19 cellular contexts compared by ENCODE assay signal in genomic region chrX:13288671-13289070, GRCh38. TPM values are rescaled to one million over a fixed set of nuclear protein-coding genes. Genes with fewer than 3 reads are reported as not detected.
DNase-seq lines count a peak whose midpoint lies in the region; ATAC-seq, FAIRE-seq and TF ChIP-seq lines count a peak whose summit lies in the region.
"Had no signal": no experiment of that assay in that cellular context is flagged by ENCODE, and none has a peak within 500 bp of the region (broad histone marks: within the 10 kb centered on the region; RNA-seq: fewer than 3 reads in every experiment).

No MANE protein-coding gene starts in this region.

- H3K4me1 Mint-ChIP-seq in Caco-2 (ENCODE audit: low read depth, unreplicated experiment) = peaks cover 19% of the 10 kb centered on the region
- H3K4me1 Mint-ChIP-seq in osteocyte (ENCODE audit: unreplicated experiment) = peaks cover 52% of the 10 kb centered on the region
- no peaks in the 10 kb centered on the region for H3K4me1 Mint-ChIP-seq in activated CD8-positive, alpha-beta T cell treated with anti-CD3 and anti-CD28 coated beads, Interleukin-2, amount 10 ng/mL, durations not matched to agents 7 days and 5 days (ENCODE audit: low read depth)

- POLR2A ChIA-PET in Caco-2 (lab: Charles Lee) = no interaction called here
- POLR2A ChIA-PET in activated CD8-positive, alpha-beta T cell treated with anti-CD3 and anti-CD28 coated beads, Interleukin-2, amount 10 ng/mL, durations not matched to agents 7 days and 5 days (lab: Charles Lee) = no interaction called here

- no peaks in the 10 kb centered on the region for H3K27me3 ChIP-seq in Caco-2 (replicated peaks; ENCODE audit: control insufficient read depth, insufficient read depth, low read length)

- BruUV-seq in Caco-2 (replicated peaks; lab: Mats Ljungman, UMichigan) = no TSS peak

- H3K9me3 Mint-ChIP-seq in Caco-2 (ENCODE audit: unreplicated experiment) = peaks cover 23% of the 10 kb centered on the region
- H3K9me3 Mint-ChIP-seq in osteocyte (ENCODE audit: unreplicated experiment) = peaks cover 11% of the 10 kb centered on the region
- H3K9me3 Mint-ChIP-seq in activated CD8-positive, alpha-beta T cell treated with anti-CD3 and anti-CD28 coated beads, Interleukin-2, amount 10 ng/mL, durations not matched to agents 7 days and 5 days (ENCODE audit: insufficient read depth) = no peaks in the 10 kb centered on the region

- peak overlapping the region; percentile 94 for H3K27ac Mint-ChIP-seq in Caco-2 (ENCODE audit: unreplicated experiment)
- H3K27ac Mint-ChIP-seq in osteocyte (ENCODE audit: unreplicated experiment) = peak overlapping the region; percentile 81
- no peak overlapping the region for H3K27ac Mint-ChIP-seq in activated CD8-positive, alpha-beta T cell treated with anti-CD3 and anti-CD28 coated beads, Interleukin-2, amount 10 ng/mL, durations not matched to agents 7 days and 5 days

- peaks cover 27% of the 10 kb centered on the region for H3K4me1 ChIP-seq in Caco-2

- TF ChIP-seq CTCF in Caco-2 (IDR thresholded peaks at IDR 0.05; ENCODE audit: insufficient read depth in 1 of 2, low read depth in 1 of 2, low read length in 1 of 2, severe bottlenecking in 1 of 2, unreplicated experiment in 1 of 2) = no peak
- no peak for TF ChIP-seq CTCF in osteocyte (IDR thresholded peaks at IDR 0.05)

- H3K9me3 ChIP-seq in Caco-2 = peaks cover 17% of the 10 kb centered on the region

- intact Hi-C loops in Caco-2 (cut with micrococcal nuclease; ENCODE audit: unreplicated experiment) = loop anchor here (1.0 to 10.0 kb wide), 5 partner anchors 46 to 314 kb away; partner anchors contain the start of gene TMSB4X

- FAIRE-seq in colon (lab: Jason Lieb, UNC) = peak; percentile 90
- FAIRE-seq: HTR-8/SVneo had no signal

- H3K36me3 Mint-ChIP-seq in Caco-2 (ENCODE audit: insufficient read depth, unreplicated experiment) = no peaks in the 10 kb centered on the region
- no peaks in the 10 kb centered on the region for H3K36me3 Mint-ChIP-seq in osteocyte (ENCODE audit: unreplicated experiment)
- H3K36me3 Mint-ChIP-seq in activated CD8-positive, alpha-beta T cell treated with anti-CD3 and anti-CD28 coated beads, Interleukin-2, amount 10 ng/mL, durations not matched to agents 7 days and 5 days (ENCODE audit: low read depth) = no peaks in the 10 kb centered on the region

- H3K27me3 Mint-ChIP-seq in Caco-2 (ENCODE audit: insufficient read depth, unreplicated experiment) (no peaks in the 10 kb centered on the region), osteocyte (ENCODE audit: unreplicated experiment) (no peaks in the 10 kb centered on the region)
- no peaks in the 10 kb centered on the region for H3K27me3 Mint-ChIP-seq in activated CD8-positive, alpha-beta T cell treated with anti-CD3 and anti-CD28 coated beads, Interleukin-2, amount 10 ng/mL, durations not matched to agents 7 days and 5 days (ENCODE audit: low read depth)

- CTCF ChIA-PET in Caco-2 (lab: Charles Lee) = no interaction called here
- CTCF ChIA-PET in activated CD8-positive, alpha-beta T cell treated with anti-CD3 and anti-CD28 coated beads, Interleukin-2, amount 10 ng/mL, durations not matched to agents 7 days and 5 days (lab: Charles Lee) = no interaction called here

- H3K4me3 Mint-ChIP-seq in Caco-2 (ENCODE audit: unreplicated experiment) (peak overlapping the region; percentile 60), osteocyte (ENCODE audit: unreplicated experiment) (no peak overlapping the region)
- H3K4me3 Mint-ChIP-seq in activated CD8-positive, alpha-beta T cell treated with anti-CD3 and anti-CD28 coated beads, Interleukin-2, amount 10 ng/mL, durations not matched to agents 7 days and 5 days = no peak overlapping the region

- no peak overlapping the region for H3K4me3 ChIP-seq in Caco-2 (ENCODE audit: low read depth, low read length)

- no peaks in the 10 kb centered on the region for H3K36me3 ChIP-seq in Caco-2 (ENCODE audit: control insufficient read depth, insufficient read depth, low read length)

- DNase-seq in Caco-2 = no peak
- DNase-seq in NCI-H526 treated with DMSO at 0.1 percent for 48 hours (lab: John Stamatoyannopoulos, UW) = peak; percentile 55
- no peak for DNase-seq in osteocyte (ENCODE audit: extremely low spot score, unreplicated experiment)
- no peak for DNase-seq in GDM1 (lab: John Stamatoyannopoulos, UW)
- no peak for DNase-seq in activated CD8-positive, alpha-beta T cell treated with anti-CD3 and anti-CD28 coated beads, Interleukin-2, amount 10 ng/mL, durations not matched to agents 7 days and 5 days
- DNase-seq in activated CD4-positive, alpha-beta T cell treated with anti-CD3 and anti-CD28 coated beads, Interleukin-2, amount 50 U/mL, for 4 hours = no peak
- DNase-seq: C1 segment of cervical spinal cord, DMS 273 treated with DMSO at 0.1 percent for 48 hours, DND-41, H7, NCI-H1105, NCI-H1694 treated with DMSO at 0.1 percent for 48 hours, NCI-H510A, SIG-M5 had no signal

- ATAC-seq in activated CD8-positive, alpha-beta T cell treated with anti-CD3 and anti-CD28 coated beads, Interleukin-2, amount 10 ng/mL, durations not matched to agents 7 days and 5 days = no peak

RNA-seq across cellular contexts. Expression of gene ATXN3L, which starts 31.2 kb away (rescaled TPM):
- total RNA-seq in Caco-2 (2022) (not detected in 2 replicates), osteocyte (not detected in 2 replicates)
- total RNA-seq in activated CD8-positive, alpha-beta T cell treated with anti-CD3 and anti-CD28 coated beads, Interleukin-2, amount 10 ng/mL, durations not matched to agents 7 days and 5 days = not detected
- total RNA-seq: A673, G401, H7, RPMI7951 had no signal
